ENCODE assay signal across 8 cellular contexts in the genomic region with DNA sequence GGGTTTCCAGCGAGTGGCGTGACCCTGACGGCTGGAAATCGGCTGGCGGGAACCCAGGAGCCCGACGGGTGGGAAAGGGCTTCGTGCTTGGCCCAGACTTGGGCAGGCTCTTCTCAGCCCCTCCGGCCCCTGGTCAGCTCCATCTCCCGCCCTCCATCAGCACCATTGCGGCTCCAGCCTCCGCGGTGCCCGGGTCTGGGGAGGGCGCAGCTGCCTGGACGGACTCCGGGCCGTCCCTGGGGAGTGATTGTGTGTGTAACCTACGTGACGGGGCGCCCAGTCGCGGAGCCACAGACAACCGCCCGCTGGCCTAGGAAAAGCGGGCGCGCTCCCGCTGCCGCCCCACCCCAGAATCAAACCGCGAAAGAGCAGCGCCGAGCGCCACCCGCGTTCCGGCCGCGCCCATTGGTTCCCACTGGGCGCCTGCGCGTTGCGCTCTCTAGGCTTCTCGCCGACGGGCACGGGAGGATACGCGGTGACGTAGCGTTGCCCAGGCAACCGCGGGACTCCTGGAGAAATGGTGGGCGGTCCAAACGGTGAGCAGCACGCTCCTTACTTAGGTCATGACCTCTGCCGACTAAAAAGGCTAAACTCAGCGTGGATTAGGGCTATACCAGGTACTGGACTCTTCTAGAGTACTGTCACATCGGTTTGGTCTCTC. TPM values are rescaled to one million over a fixed set of nuclear protein-coding genes. Genes with fewer than 3 reads are reported as not detected.
A peak's percentile ranks its signal among the peaks of the same experiment; 100 is the strongest.
DNase-seq lines count a peak whose midpoint lies in the region; ATAC-seq and TF ChIP-seq lines count a peak whose summit lies in the region.

A gene (minus strand): TSS at position 355 of the 661 bp plus-strand sequence. CDS start 394 bp downstream, outside the sequence.

- ATAC-seq in left ventricle myocardium superior: peak; percentile 100

- DNase-seq in GM04504 (ENCODE audit: low read depth) (peak; percentile 81), MV-4-11 (lab: John Stamatoyannopoulos, UW) (peak; percentile 71), T follicular helper cell (ENCODE audit: low read depth) (peak; percentile 81), amniotic stem cell (lab: John Stamatoyannopoulos, UW) (peak; percentile 70), left ventricle myocardium superior (peak; percentile 94), prostate gland (ENCODE audit: low spot score) (peak; percentile 70)

- H3K4me3 ChIP-seq in HEK293 (ENCODE audit: low read depth, low read length) (peak within 1 kb of the TSS; percentile 62), prostate gland (peak within 1 kb of the TSS; percentile 50 to 52), urinary bladder (ENCODE audit: low read depth, low read length) (peak within 1 kb of the TSS; percentile 38)

- CTCF ChIA-PET in HEK293 (lab: Yijun Ruan, JAX): interaction anchor here (0.6 kb wide), 1 partner anchor 151 kb away, joined by 3 read pairs; no protein-coding TSS in a partner anchor

- TF ChIP-seq POLR2A in prostate gland (IDR thresholded peaks at IDR 0.05): peak; percentile 51

- TF ChIP-seq CTCF in HEK293 (tag by site-specific recombination; IDR thresholded peaks at IDR 0.05) (no peak), prostate gland (IDR thresholded peaks at IDR 0.05) (peak in 1 of 4 experiments; percentile 8)

- H3K27me3 ChIP-seq in prostate gland (replicated peaks; ENCODE audit: insufficient read depth): no peaks in the 10 kb centered on the region

- H3K9me3 ChIP-seq in HEK293 (ENCODE audit: control insufficient read depth, insufficient read depth, low read depth, low read length): no peaks in the 10 kb centered on the region
- H3K9me3 ChIP-seq in prostate gland: no peaks in the 10 kb centered on the region

- H3K36me3 ChIP-seq in HEK293 (ENCODE audit: control insufficient read depth in 2 of 2, insufficient read depth in 1 of 2, low read length in 2 of 2): no peaks in the 10 kb centered on the region
- no peaks in the 10 kb centered on the region for H3K36me3 ChIP-seq in prostate gland
- no peaks in the 10 kb centered on the region for H3K36me3 ChIP-seq in urinary bladder (ENCODE audit: insufficient read depth)

- H3K4me1 ChIP-seq in HEK293 (ENCODE audit: control insufficient read depth, insufficient read depth, low read length) (no peaks in the 10 kb centered on the region), prostate gland (replicated peaks) (no peaks in the 10 kb centered on the region), urinary bladder (ENCODE audit: insufficient read depth) (no peaks in the 10 kb centered on the region)

- 3% methylated on average over 60 of the region's 60 CpGs for WGBS in prostate gland
- 3% methylated on average over 60 of the region's 60 CpGs for WGBS in urinary bladder

- H3K27ac ChIP-seq in HEK293 (ENCODE audit: extremely low read depth, low read depth, low read length): peak within 1 kb of the TSS; percentile 32; the same call in 1 of the 2 replicates
- H3K27ac ChIP-seq in prostate gland: peak within 1 kb of the TSS in 1 of 2 donors; percentile 48
- H3K27ac ChIP-seq in urinary bladder (ENCODE audit: low read depth): no peak within 1 kb of the TSS

- intact Hi-C loops in left ventricle myocardium superior (cut with micrococcal nuclease): no loop called here
- intact Hi-C loops in prostate gland (cut with DNase I): loop anchor here (5.0 kb wide), 1 partner anchor 408 kb away; no protein-coding TSS in a partner anchor

- POLR2A ChIA-PET in HEK293 (lab: Yijun Ruan, JAX): no interaction called here

TF ChIP-seq in HEK293, 187 proteins besides CTCF, POLR2A, EP300 and RAD21 (continues in another document):
- TF ChIP-seq ZNF629 (tag by site-specific recombination; IDR thresholded peaks at IDR 0.05) (peak; percentile 62), ZNF16 (tag by site-specific recombination; IDR thresholded peaks at IDR 0.05; ENCODE audit: low read depth) (no peak), ZNF776 (tag by site-specific recombination; IDR thresholded peaks at IDR 0.05; ENCODE audit: borderline replicate concordance) (no peak), ZNF169 (tag by site-specific recombination; IDR thresholded peaks at IDR 0.05) (no peak), ZNF274 (IDR thresholded peaks at IDR 0.05; ENCODE audit: low read length) (no peak), ZNF274 (tag by site-specific recombination; IDR thresholded peaks at IDR 0.05; ENCODE audit: borderline replicate concordance) (no peak), ZFP3 (tag by site-specific recombination; IDR thresholded peaks at IDR 0.05; ENCODE audit: low read depth) (no peak), KLF16 (tag by site-specific recombination; IDR thresholded peaks at IDR 0.05) (0 out of 2 replicates have a peak, but pooled peaks have one; percentile 62), ZBTB17 (tag by site-specific recombination; IDR thresholded peaks at IDR 0.05) (peak; percentile 58; the same call in 1 of the 2 replicates), ZNF394 (tag by site-specific recombination; IDR thresholded peaks at IDR 0.05; ENCODE audit: borderline replicate concordance) (peak; percentile 31; the same call in 1 of the 2 replicates), KLF1 (tag by site-specific recombination; IDR thresholded peaks at IDR 0.05) (peak; percentile 73), ZNF114 (tag by site-specific recombination; IDR thresholded peaks at IDR 0.05) (no peak), ZNF600 (tag by site-specific recombination; IDR thresholded peaks at IDR 0.05) (0 out of 2 replicates have a peak, but pooled peaks have one; percentile 18), ZNF366 (tag by site-specific recombination; conservative IDR thresholded peaks at IDR 0.05) (no peak), ZEB2 (tag by site-specific recombination; IDR thresholded peaks at IDR 0.05) (no peak), ZNF311 (tag by site-specific recombination; IDR thresholded peaks at IDR 0.05; ENCODE audit: borderline replicate concordance) (no peak), GLI4 (tag by site-specific recombination; IDR thresholded peaks at IDR 0.05) (no peak)
- TF ChIP-seq, protein P1, sequence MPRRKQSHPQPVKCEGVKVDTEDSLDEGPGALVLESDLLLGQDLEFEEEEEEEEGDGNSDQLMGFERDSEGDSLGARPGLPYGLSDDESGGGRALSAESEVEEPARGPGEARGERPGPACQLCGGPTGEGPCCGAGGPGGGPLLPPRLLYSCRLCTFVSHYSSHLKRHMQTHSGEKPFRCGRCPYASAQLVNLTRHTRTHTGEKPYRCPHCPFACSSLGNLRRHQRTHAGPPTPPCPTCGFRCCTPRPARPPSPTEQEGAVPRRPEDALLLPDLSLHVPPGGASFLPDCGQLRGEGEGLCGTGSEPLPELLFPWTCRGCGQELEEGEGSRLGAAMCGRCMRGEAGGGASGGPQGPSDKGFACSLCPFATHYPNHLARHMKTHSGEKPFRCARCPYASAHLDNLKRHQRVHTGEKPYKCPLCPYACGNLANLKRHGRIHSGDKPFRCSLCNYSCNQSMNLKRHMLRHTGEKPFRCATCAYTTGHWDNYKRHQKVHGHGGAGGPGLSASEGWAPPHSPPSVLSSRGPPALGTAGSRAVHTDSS (tag by site-specific recombination; IDR thresholded peaks at IDR 0.05): no peak
- TF ChIP-seq, protein P2, sequence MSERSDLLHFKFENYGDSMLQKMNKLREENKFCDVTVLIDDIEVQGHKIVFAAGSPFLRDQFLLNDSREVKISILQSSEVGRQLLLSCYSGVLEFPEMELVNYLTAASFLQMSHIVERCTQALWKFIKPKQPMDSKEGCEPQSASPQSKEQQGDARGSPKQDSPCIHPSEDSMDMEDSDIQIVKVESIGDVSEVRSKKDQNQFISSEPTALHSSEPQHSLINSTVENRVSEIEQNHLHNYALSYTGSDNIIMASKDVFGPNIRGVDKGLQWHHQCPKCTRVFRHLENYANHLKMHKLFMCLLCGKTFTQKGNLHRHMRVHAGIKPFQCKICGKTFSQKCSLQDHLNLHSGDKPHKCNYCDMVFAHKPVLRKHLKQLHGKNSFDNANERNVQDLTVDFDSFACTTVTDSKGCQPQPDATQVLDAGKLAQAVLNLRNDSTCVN (tag by site-specific recombination; optimal IDR thresholded peaks at IDR 0.05): peak; percentile 88
- TF ChIP-seq, protein P3, sequence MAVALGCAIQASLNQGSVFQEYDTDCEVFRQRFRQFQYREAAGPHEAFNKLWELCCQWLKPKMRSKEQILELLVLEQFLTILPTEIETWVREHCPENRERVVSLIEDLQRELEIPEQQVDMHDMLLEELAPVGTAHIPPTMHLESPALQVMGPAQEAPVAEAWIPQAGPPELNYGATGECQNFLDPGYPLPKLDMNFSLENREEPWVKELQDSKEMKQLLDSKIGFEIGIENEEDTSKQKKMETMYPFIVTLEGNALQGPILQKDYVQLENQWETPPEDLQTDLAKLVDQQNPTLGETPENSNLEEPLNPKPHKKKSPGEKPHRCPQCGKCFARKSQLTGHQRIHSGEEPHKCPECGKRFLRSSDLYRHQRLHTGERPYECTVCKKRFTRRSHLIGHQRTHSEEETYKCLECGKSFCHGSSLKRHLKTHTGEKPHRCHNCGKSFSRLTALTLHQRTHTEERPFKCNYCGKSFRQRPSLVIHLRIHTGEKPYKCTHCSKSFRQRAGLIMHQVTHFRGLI (tag by site-specific recombination; IDR thresholded peaks at IDR 0.05): no peak
- TF ChIP-seq, protein P4, sequence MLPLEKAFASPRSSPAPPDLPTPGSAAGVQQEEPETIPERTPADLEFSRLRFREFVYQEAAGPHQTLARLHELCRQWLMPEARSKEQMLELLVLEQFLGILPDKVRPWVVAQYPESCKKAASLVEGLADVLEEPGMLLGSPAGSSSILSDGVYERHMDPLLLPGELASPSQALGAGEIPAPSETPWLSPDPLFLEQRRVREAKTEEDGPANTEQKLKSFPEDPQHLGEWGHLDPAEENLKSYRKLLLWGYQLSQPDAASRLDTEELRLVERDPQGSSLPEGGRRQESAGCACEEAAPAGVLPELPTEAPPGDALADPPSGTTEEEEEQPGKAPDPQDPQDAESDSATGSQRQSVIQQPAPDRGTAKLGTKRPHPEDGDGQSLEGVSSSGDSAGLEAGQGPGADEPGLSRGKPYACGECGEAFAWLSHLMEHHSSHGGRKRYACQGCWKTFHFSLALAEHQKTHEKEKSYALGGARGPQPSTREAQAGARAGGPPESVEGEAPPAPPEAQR (tag by site-specific recombination; IDR thresholded peaks at IDR 0.05): no peak

RNA-seq across cellular contexts. Expression of the gene that starts here (rescaled TPM):
- total RNA-seq in left ventricle myocardium superior (0.22 TPM), prostate gland (1 to 10 TPM in 1 of 2 donors, under 1 TPM in 1; 0.36 to 8.3 TPM), urinary bladder (4.3 TPM)
- polyA plus RNA-seq in urinary bladder: 0.39 TPM

Comparison
In these comparisons a context has a peak if more than half of its experiments do, and no peak if none do; other contexts are left out.
1. Peak in DNase-seq and ATAC-seq in left ventricle myocardium superior; RNA of the gene not detected or under 1 TPM.